ENCODE assay signal across 8 cellular contexts in the genomic region with DNA sequence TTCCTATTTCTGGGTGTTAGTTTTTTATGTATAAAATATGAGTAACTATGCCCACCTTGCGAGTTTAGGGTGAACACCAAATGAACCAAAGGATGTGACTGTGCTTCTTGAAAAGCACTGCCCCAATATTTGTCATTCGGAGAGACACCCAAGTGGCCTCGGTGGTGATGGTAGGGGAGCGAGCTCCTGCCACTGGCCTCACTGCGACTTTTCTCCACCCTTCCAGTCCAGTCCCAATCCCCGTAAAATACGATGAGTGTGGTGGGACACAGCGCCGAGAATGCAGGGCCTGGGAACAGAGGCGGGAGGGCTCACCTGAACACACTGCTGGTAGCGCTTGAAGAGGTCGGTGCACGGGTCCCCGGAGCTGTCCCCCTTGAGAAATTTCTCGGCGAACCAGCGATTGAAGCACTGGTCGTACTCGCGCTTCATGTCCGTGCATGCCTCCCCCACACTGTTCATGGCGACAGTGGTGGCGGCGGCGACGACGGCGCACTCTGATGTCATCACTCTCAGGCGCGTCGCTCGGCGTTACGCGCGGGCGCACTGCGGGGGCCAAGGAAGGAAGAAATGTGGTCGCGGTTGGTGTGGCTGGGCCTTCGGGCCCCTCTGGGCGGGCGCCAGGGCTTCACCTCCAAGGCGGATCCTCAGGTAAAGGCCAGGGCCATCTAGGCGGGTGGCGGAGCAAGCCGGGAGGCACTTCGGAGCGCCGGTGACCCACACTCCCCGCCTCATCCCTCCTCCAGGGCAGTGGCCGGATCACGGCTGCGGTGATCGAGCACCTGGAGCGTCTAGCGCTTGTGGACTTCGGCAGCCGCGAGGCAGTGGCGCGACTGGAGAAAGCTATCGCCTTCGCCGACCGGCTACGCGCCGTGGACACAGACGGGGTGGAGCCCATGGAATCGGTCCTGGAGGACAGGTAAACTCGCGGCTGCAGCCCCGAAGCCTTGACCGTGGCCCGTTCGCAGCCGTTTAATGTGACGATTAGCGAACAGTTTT. TPM values are rescaled to one million over a fixed set of nuclear protein-coding genes. Genes with fewer than 3 reads are reported as not detected.
A peak's percentile ranks its signal among the peaks of the same experiment; 100 is the strongest.
DNase-seq lines count a peak whose midpoint lies in the region; TF ChIP-seq lines count a peak whose summit lies in the region.

A gene with protein sequence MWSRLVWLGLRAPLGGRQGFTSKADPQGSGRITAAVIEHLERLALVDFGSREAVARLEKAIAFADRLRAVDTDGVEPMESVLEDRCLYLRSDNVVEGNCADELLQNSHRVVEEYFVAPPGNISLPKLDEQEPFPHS (plus strand): TSS at position 534 of the 999 bp plus-strand sequence. CDS start 37 bp downstream, at position 571.
A gene (minus strand): TSS at position 474 of the 999 bp plus-strand sequence. CDS start 12 bp downstream, at position 462.

- DNase-seq in GF-D8 (lab: John Stamatoyannopoulos, UW) (peak; percentile 62), HCEC 1CT (peak; percentile 67), MM.1S (peak; percentile 75), SK-MEL-5 (ENCODE audit: low read depth, low spot score) (peak; percentile 73), germinal center (ENCODE audit: low spot score) (peak; percentile 80), nucleus accumbens (lab: John Stamatoyannopoulos, UW) (peak in 54 of 56 donors; percentile 27 to 91 (median 76)), suprapubic skin (ENCODE audit: low spot score in 2 of 2) (peak; percentile 85 to 90)
- peak; percentile 91 for DNase-seq in activated naive CD4-positive, alpha-beta T cell treated with Interleukin-2 at 50 U/mL for 16 hours

- H3K27me3 ChIP-seq in MM.1S (replicated peaks; ENCODE audit: insufficient read depth, low read length), result no peaks in the 10 kb centered on the region
- no peaks in the 10 kb centered on the region for H3K27me3 ChIP-seq in suprapubic skin

- H3K9me2 ChIP-seq in MM.1S (replicated peaks; ENCODE audit: insufficient read depth, low read length), result no peaks in the 10 kb centered on the region

- H3K4me2 ChIP-seq in MM.1S (ENCODE audit: low read depth, low read length), result peak within 1 kb of the TSS; percentile 65

- H3K4me1 ChIP-seq in MM.1S (ENCODE audit: low read length) (no peaks in the 10 kb centered on the region), suprapubic skin (peaks cover 26% of the 10 kb centered on the region)

- under 1% methylated on average over 49 of the region's 80 CpGs for WGBS in suprapubic skin

- in situ Hi-C loops in SK-MEL-5 (cut with HindIII; ENCODE audit: low pct_unique_long_range_greater_than_20kb, low sequenced_read_pairs), result no loop called here

- H3F3A ChIP-seq in MM.1S (ENCODE audit: insufficient read depth, low read length), result no peaks in the 10 kb centered on the region; the same call in 1 of the 2 replicates

- H2AFZ ChIP-seq in MM.1S (ENCODE audit: low read length), result peak within 1 kb of the TSS; percentile 72

- H3K4me3 ChIP-seq in MM.1S (ENCODE audit: low read length) (peak within 1 kb of the TSS; percentile 90), suprapubic skin (peak within 1 kb of the TSS; percentile 93)

- peak within 1 kb of the TSS; percentile 80 for H3K9ac ChIP-seq in MM.1S (ENCODE audit: low read length)

- H3K36me3 ChIP-seq in MM.1S (replicated peaks; ENCODE audit: insufficient read depth, low read length) (no peaks in the 10 kb centered on the region), suprapubic skin (peaks cover 27% of the 10 kb centered on the region)

- H4K20me1 ChIP-seq in MM.1S (ENCODE audit: insufficient read depth, low read length), result no peaks in the 10 kb centered on the region

- peaks cover 68% of the 10 kb centered on the region for H3K79me2 ChIP-seq in MM.1S (ENCODE audit: low read length)

- H3K9me3 ChIP-seq in MM.1S (replicated peaks; ENCODE audit: insufficient read depth, low read length), result no peaks in the 10 kb centered on the region
- no peaks in the 10 kb centered on the region for H3K9me3 ChIP-seq in suprapubic skin

- no peak for TF ChIP-seq CTCF in MM.1S (IDR thresholded peaks at IDR 0.05; ENCODE audit: low read length)
- no peak for TF ChIP-seq CTCF in suprapubic skin (IDR thresholded peaks at IDR 0.05)

- no peak for TF ChIP-seq EP300 in suprapubic skin (IDR thresholded peaks at IDR 0.05)

- H3K27ac ChIP-seq in MM.1S (ENCODE audit: low read length), result peak within 1 kb of the TSS; percentile 83
- peak within 1 kb of the TSS; percentile 85 for H3K27ac ChIP-seq in suprapubic skin

- peak in 1 of 2 donors; percentile 76 for TF ChIP-seq POLR2A in suprapubic skin (IDR thresholded peaks at IDR 0.05)

RNA-seq across cellular contexts. Expression of the first gene that starts in this region (rescaled TPM):
- total RNA-seq in SK-MEL-5 (2014; rRNA removed; shearing (Covaris generic)), result 33.9 and 37.0 TPM in 2 replicates
- polyA plus RNA-seq in SK-MEL-5 (2015; cell fraction: cytosol; rRNA removed), result 19.4 and 22.7 TPM in 2 replicates
- 17.9 and 25.3 TPM in 2 replicates for polyA plus RNA-seq in SK-MEL-5 (2015; cell fraction: nucleus; rRNA removed)
- 10 to 100 TPM; 17.5 to 27.8 (median 21.0) TPM for total RNA-seq in suprapubic skin

RNA-seq across cellular contexts. Expression of the second gene that starts in this region (rescaled TPM):
- 39.3 and 45.1 TPM in 2 replicates for total RNA-seq in SK-MEL-5 (2014; rRNA removed; shearing (Covaris generic))
- polyA plus RNA-seq in SK-MEL-5 (2015; cell fraction: cytosol; rRNA removed), result 33.8 and 35.3 TPM in 2 replicates
- polyA plus RNA-seq in SK-MEL-5 (2015; cell fraction: nucleus; rRNA removed), result 13.4 and 21.1 TPM in 2 replicates
- total RNA-seq in suprapubic skin, result 10 to 100 TPM in 3 of 4 donors, 1 to 10 TPM in 1; 9.7 to 22.9 (median 17.4) TPM

Comparison
In these comparisons a context has a peak if more than half of its experiments do, and no peak if none do; other contexts are left out.
1. Peak in every context shown above with its lines: DNase-seq, H3K4me3 ChIP-seq and H3K27ac ChIP-seq.